Comparison of ENCODE assay signal across 1 cellular context in genomic region chr7:70356324-70356797, GRCh38.
TF ChIP-seq lines count a peak whose summit lies in the region.

No MANE protein-coding gene starts in this region.

TF ChIP-seq in WTC11, 78 proteins besides CTCF, POLR2A, EP300 and RAD21 (continued from another document):
- TF ChIP-seq CDX4 (CRISPR knock-in tag; IDR thresholded peaks at IDR 0.05; ENCODE audit: borderline replicate concordance) (no peak), ZNF263 (CRISPR knock-in tag; IDR thresholded peaks at IDR 0.05; ENCODE audit: low read depth) (no peak), SP1 (CRISPR knock-in tag; conservative IDR thresholded peaks at IDR 0.05) (no peak), ZBTB43 (CRISPR knock-in tag; IDR thresholded peaks at IDR 0.05) (no peak), AR (CRISPR knock-in tag; IDR thresholded peaks at IDR 0.05) (no peak), GRHL2 (CRISPR knock-in tag; IDR thresholded peaks at IDR 0.05; ENCODE audit: insufficient replicate concordance, severe bottlenecking) (no peak), CREM (CRISPR knock-in tag; IDR thresholded peaks at IDR 0.05) (no peak), ZBTB21 (CRISPR knock-in tag; IDR thresholded peaks at IDR 0.05; ENCODE audit: borderline replicate concordance) (no peak), JUN (CRISPR knock-in tag; IDR thresholded peaks at IDR 0.05) (no peak), MYBL2 (CRISPR knock-in tag; IDR thresholded peaks at IDR 0.05) (no peak), MLX (CRISPR knock-in tag; IDR thresholded peaks at IDR 0.05) (no peak), MXD4 (CRISPR knock-in tag; IDR thresholded peaks at IDR 0.05; ENCODE audit: borderline replicate concordance) (no peak), NFE2L1 (CRISPR knock-in tag; IDR thresholded peaks at IDR 0.05) (no peak), ZNF138 (CRISPR knock-in tag; conservative IDR thresholded peaks at IDR 0.05) (no peak)
- TF ChIP-seq, protein P1, sequence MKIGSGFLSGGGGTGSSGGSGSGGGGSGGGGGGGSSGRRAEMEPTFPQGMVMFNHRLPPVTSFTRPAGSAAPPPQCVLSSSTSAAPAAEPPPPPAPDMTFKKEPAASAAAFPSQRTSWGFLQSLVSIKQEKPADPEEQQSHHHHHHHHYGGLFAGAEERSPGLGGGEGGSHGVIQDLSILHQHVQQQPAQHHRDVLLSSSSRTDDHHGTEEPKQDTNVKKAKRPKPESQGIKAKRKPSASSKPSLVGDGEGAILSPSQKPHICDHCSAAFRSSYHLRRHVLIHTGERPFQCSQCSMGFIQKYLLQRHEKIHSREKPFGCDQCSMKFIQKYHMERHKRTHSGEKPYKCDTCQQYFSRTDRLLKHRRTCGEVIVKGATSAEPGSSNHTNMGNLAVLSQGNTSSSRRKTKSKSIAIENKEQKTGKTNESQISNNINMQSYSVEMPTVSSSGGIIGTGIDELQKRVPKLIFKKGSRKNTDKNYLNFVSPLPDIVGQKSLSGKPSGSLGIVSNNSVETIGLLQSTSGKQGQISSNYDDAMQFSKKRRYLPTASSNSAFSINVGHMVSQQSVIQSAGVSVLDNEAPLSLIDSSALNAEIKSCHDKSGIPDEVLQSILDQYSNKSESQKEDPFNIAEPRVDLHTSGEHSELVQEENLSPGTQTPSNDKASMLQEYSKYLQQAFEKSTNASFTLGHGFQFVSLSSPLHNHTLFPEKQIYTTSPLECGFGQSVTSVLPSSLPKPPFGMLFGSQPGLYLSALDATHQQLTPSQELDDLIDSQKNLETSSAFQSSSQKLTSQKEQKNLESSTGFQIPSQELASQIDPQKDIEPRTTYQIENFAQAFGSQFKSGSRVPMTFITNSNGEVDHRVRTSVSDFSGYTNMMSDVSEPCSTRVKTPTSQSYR (CRISPR knock-in tag; IDR thresholded peaks at IDR 0.05): no peak
- TF ChIP-seq, protein P2, sequence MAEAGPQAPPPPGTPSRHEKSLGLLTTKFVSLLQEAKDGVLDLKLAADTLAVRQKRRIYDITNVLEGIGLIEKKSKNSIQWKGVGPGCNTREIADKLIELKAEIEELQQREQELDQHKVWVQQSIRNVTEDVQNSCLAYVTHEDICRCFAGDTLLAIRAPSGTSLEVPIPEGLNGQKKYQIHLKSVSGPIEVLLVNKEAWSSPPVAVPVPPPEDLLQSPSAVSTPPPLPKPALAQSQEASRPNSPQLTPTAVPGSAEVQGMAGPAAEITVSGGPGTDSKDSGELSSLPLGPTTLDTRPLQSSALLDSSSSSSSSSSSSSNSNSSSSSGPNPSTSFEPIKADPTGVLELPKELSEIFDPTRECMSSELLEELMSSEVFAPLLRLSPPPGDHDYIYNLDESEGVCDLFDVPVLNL (CRISPR knock-in tag; IDR thresholded peaks at IDR 0.05; ENCODE audit: borderline replicate concordance, low read depth): no peak
